Comparison of ENCODE assay signal across 17 cellular contexts in genomic region chr5:170528976-170529375, GRCh38. TPM values are rescaled to one million over a fixed set of nuclear protein-coding genes. Genes with fewer than 3 reads are reported as not detected.
DNase-seq lines count a peak whose midpoint lies in the region; ATAC-seq and TF ChIP-seq lines count a peak whose summit lies in the region.
"Had no signal": no experiment of that assay in that cellular context is flagged by ENCODE, and none has a peak within 500 bp of the region (broad histone marks: within the 10 kb centered on the region; RNA-seq: fewer than 3 reads in every experiment).

No MANE protein-coding gene starts in this region.

- WGBS in endodermal cell (ENCODE audit: insufficient coverage in 1 of 2, insufficient read length in 1 of 2), 2 experiments: 92 to 100% methylated on average over 1 of the region's 1 CpG

- H3K27me3 ChIP-seq in endodermal cell (ENCODE audit: control insufficient read depth, insufficient read depth, low read length, poor library complexity, severe bottlenecking): peaks cover 24% of the 10 kb centered on the region
- H3K27me3 ChIP-seq: BE2C, BLaER1 had no signal

- H3K4me3 Mint-ChIP-seq in endodermal cell: no peak overlapping the region
- H3K4me3 Mint-ChIP-seq: CD4-positive, alpha-beta T cell; CD8-positive, alpha-beta T cell had no signal

- no peak overlapping the region for H3K27ac ChIP-seq in HEK293 (ENCODE audit: extremely low read depth, low read depth, low read length)
- no peak overlapping the region for H3K27ac ChIP-seq in endodermal cell (ENCODE audit: low read depth, low read length)
- H3K27ac ChIP-seq: BLaER1 had no signal

- peak; percentile 16 for DNase-seq in endodermal cell
- no peak for DNase-seq in activated T-cell treated with anti-CD3 and anti-CD28 coated beads, Interleukin-2, amount 50 U/mL, for 1 hour
- DNase-seq in NCI-H2029 (lab: John Stamatoyannopoulos, UW): no peak
- DNase-seq: 8988T; ACHN; BE2C; C1 segment of cervical spinal cord; Caco-2; Calu3; CD4-positive, alpha-beta T cell; CD8-positive, alpha-beta T cell; DMS79 treated with DMSO at 0.1 percent for 48 hours; GF-D8 had no signal

- no peaks in the 10 kb centered on the region for H3K36me3 Mint-ChIP-seq in endodermal cell (ENCODE audit: low read depth)
- H3K36me3 Mint-ChIP-seq: CD8-positive, alpha-beta T cell had no signal

- H3K4me3 ChIP-seq in HEK293 (ENCODE audit: low read depth, low read length): no peak overlapping the region
- H3K4me3 ChIP-seq in endodermal cell (ENCODE audit: low read length): no peak overlapping the region
- H3K4me3 ChIP-seq: BLaER1 had no signal

- H3K27ac Mint-ChIP-seq in endodermal cell: no peak overlapping the region
- H3K27ac Mint-ChIP-seq: CD4-positive, alpha-beta T cell; CD8-positive, alpha-beta T cell had no signal

- H3K9me3 ChIP-seq in HEK293 (ENCODE audit: control insufficient read depth, insufficient read depth, low read depth, low read length) (no peaks in the 10 kb centered on the region), endodermal cell (ENCODE audit: control insufficient read depth, low read length) (no peaks in the 10 kb centered on the region)
- H3K9me3 ChIP-seq: BE2C, BLaER1, Caco-2 had no signal

- CTCF ChIA-PET in HEK293 (lab: Yijun Ruan, JAX): interaction anchor here (1.1 kb wide), 1 partner anchor 94 kb away, joined by 5 read pairs; no protein-coding TSS in a partner anchor

- H3K36me3 ChIP-seq in HEK293 (ENCODE audit: control insufficient read depth in 2 of 2, insufficient read depth in 1 of 2, low read length in 2 of 2) (no peaks in the 10 kb centered on the region), endodermal cell (ENCODE audit: control insufficient read depth, insufficient read depth, low read length) (no peaks in the 10 kb centered on the region)
- H3K36me3 ChIP-seq: BE2C, BLaER1 had no signal

- TF ChIP-seq CTCF in HEK293 (tag by site-specific recombination; IDR thresholded peaks at IDR 0.05) (no peak), endodermal cell (conservative IDR thresholded peaks at IDR 0.05) (no peak)

- H3K4me1 ChIP-seq in HEK293 (ENCODE audit: control insufficient read depth, insufficient read depth, low read length) (0 out of 2 replicates have a peak, but pooled peaks cover 3% of the 10 kb centered on the region), endodermal cell (ENCODE audit: control insufficient read depth, insufficient read depth, low read length) (peaks cover 8% of the 10 kb centered on the region)
- H3K4me1 ChIP-seq: BE2C, BLaER1, Caco-2 had no signal

- POLR2A ChIA-PET in HEK293 (lab: Yijun Ruan, JAX): no interaction called here

- H3K27me3 Mint-ChIP-seq in endodermal cell (ENCODE audit: insufficient read depth): no peaks in the 10 kb centered on the region

- no peak for ATAC-seq in GM19397 (IDR thresholded peaks at IDR 0.05; ENCODE audit: unreplicated experiment)
- ATAC-seq: CD8-positive, alpha-beta T cell had no signal

- no peaks in the 10 kb centered on the region for H3K9me3 Mint-ChIP-seq in endodermal cell
- H3K9me3 Mint-ChIP-seq: CD4-positive, alpha-beta T cell; CD8-positive, alpha-beta T cell had no signal

- no peak overlapping the region for H3K9ac ChIP-seq in endodermal cell (ENCODE audit: extremely low read depth, low read length, poor library complexity, severe bottlenecking)
- H3K9ac ChIP-seq: BLaER1 had no signal

- no peaks in the 10 kb centered on the region for H3K4me1 Mint-ChIP-seq in endodermal cell

TF ChIP-seq in HEK293, 187 proteins besides CTCF, POLR2A, EP300 and RAD21:
- TF ChIP-seq ZNF621 (tag by site-specific recombination; IDR thresholded peaks at IDR 0.05) (no peak), SCRT2 (tag by site-specific recombination; IDR thresholded peaks at IDR 0.05) (peak; percentile 91), GLIS1 (tag by site-specific recombination; IDR thresholded peaks at IDR 0.05) (no peak), ZNF791 (tag by site-specific recombination; IDR thresholded peaks at IDR 0.05) (no peak), ZNF792 (tag by site-specific recombination; IDR thresholded peaks at IDR 0.05) (no peak), SCRT1 (tag by site-specific recombination; IDR thresholded peaks at IDR 0.05; ENCODE audit: borderline replicate concordance) (0 out of 2 replicates have a peak, but pooled peaks have one; percentile 33), ZNF112 (tag by site-specific recombination; IDR thresholded peaks at IDR 0.05) (no peak)

RNA-seq across cellular contexts. Expression of gene KCNIP1, which starts 25.2 kb away (rescaled TPM):
- not detected for total RNA-seq in endodermal cell
- polyA plus RNA-seq in endodermal cell (2013, experiment 1 of 2): 2.9 TPM
- 2.8 TPM for polyA plus RNA-seq in endodermal cell (2013, experiment 2 of 2)
- total RNA-seq: Caco-2; Calu3; CD4-positive, alpha-beta T cell; CD8-positive, alpha-beta T cell had no signal
- polyA plus RNA-seq: AG04450 had no signal
